In the genomic region with DNA sequence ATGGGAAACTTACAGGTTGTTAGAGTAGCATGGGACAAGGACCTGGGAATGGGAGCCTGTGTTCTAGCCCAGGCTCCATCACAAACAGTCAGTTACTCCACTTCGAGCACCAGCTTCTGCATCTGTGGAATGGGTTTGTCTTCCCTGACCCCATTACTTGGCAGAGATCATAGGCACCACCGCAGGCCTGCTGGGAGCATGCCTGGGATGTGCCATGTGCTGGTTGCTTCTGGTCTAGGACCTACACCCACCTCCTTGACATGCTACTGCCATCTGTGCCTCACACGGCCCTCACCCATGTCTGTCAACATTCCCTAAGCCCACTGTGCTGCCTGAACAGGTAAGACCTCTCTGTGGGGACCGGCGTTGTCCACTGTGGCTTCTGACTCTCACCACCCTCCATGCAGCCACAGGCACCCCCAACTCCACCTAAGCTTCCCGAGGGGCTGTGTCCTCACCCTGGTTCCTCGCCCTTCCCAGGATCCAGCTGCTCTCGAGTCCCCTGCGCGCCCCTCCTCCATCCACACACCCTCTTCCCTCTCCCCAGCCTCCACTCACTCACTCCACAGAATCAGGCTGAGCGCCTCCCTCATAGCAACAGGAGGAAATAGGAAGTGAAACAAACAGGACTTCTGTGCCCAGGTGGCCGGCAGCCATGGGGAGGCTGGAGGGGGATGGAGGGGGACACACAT, we compare ENCODE assay signal across 1 cellular context.
TF ChIP-seq lines count a peak whose summit lies in the region.

No MANE protein-coding gene starts in this region.

TF ChIP-seq in WTC11, 78 proteins besides CTCF, POLR2A, EP300 and RAD21 (continued from another document):
- TF ChIP-seq, protein P1, sequence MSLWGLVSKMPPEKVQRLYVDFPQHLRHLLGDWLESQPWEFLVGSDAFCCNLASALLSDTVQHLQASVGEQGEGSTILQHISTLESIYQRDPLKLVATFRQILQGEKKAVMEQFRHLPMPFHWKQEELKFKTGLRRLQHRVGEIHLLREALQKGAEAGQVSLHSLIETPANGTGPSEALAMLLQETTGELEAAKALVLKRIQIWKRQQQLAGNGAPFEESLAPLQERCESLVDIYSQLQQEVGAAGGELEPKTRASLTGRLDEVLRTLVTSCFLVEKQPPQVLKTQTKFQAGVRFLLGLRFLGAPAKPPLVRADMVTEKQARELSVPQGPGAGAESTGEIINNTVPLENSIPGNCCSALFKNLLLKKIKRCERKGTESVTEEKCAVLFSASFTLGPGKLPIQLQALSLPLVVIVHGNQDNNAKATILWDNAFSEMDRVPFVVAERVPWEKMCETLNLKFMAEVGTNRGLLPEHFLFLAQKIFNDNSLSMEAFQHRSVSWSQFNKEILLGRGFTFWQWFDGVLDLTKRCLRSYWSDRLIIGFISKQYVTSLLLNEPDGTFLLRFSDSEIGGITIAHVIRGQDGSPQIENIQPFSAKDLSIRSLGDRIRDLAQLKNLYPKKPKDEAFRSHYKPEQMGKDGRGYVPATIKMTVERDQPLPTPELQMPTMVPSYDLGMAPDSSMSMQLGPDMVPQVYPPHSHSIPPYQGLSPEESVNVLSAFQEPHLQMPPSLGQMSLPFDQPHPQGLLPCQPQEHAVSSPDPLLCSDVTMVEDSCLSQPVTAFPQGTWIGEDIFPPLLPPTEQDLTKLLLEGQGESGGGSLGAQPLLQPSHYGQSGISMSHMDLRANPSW (CRISPR knock-in tag; conservative IDR thresholded peaks at IDR 0.05; ENCODE audit: low read depth) = no peak; the same call in 1 of the 2 replicates
- TF ChIP-seq CBFB (CRISPR knock-in tag; IDR thresholded peaks at IDR 0.05; ENCODE audit: low read depth) = 0 out of 2 replicates have a peak, but pooled peaks have one; percentile 83
- no peak for TF ChIP-seq CDX4 (CRISPR knock-in tag; IDR thresholded peaks at IDR 0.05; ENCODE audit: borderline replicate concordance)
- TF ChIP-seq FOXP4 (CRISPR knock-in tag; IDR thresholded peaks at IDR 0.05) = peak; percentile 57; the same call in 1 of the 2 replicates
- TF ChIP-seq E2F1 (CRISPR knock-in tag; IDR thresholded peaks at IDR 0.05) = peak; percentile 59; the same call in 1 of the 2 replicates
- TF ChIP-seq OVOL2 (CRISPR knock-in tag; IDR thresholded peaks at IDR 0.05; ENCODE audit: borderline replicate concordance) = no peak
- peak; percentile 52; the same call in 1 of the 2 replicates for TF ChIP-seq PRDM15 (CRISPR knock-in tag; IDR thresholded peaks at IDR 0.05)
- 0 out of 2 replicates have a peak, but pooled peaks have one; percentile 27 for TF ChIP-seq KAT7 (CRISPR knock-in tag; IDR thresholded peaks at IDR 0.05; ENCODE audit: borderline replicate concordance)
- TF ChIP-seq, protein P2, sequence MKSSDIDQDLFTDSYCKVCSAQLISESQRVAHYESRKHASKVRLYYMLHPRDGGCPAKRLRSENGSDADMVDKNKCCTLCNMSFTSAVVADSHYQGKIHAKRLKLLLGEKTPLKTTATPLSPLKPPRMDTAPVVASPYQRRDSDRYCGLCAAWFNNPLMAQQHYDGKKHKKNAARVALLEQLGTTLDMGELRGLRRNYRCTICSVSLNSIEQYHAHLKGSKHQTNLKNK (CRISPR knock-in tag; IDR thresholded peaks at IDR 0.05) = no peak; the same call in none of the 2 replicates
- TF ChIP-seq, protein P3, sequence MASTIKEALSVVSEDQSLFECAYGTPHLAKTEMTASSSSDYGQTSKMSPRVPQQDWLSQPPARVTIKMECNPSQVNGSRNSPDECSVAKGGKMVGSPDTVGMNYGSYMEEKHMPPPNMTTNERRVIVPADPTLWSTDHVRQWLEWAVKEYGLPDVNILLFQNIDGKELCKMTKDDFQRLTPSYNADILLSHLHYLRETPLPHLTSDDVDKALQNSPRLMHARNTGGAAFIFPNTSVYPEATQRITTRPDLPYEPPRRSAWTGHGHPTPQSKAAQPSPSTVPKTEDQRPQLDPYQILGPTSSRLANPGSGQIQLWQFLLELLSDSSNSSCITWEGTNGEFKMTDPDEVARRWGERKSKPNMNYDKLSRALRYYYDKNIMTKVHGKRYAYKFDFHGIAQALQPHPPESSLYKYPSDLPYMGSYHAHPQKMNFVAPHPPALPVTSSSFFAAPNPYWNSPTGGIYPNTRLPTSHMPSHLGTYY (CRISPR knock-in tag; IDR thresholded peaks at IDR 0.05) = no peak
- TF ChIP-seq NFATC4 (CRISPR knock-in tag; IDR thresholded peaks at IDR 0.05) = 0 out of 2 replicates have a peak, but pooled peaks have one; percentile 7
- 0 out of 2 replicates have a peak, but pooled peaks have one; percentile 63 for TF ChIP-seq ESRRA (CRISPR knock-in tag; IDR thresholded peaks at IDR 0.05; ENCODE audit: borderline replicate concordance)
- peak; percentile 65; the same call in 1 of the 2 replicates for TF ChIP-seq ZNF138 (CRISPR knock-in tag; conservative IDR thresholded peaks at IDR 0.05)
- no peak for TF ChIP-seq SMAD3 (CRISPR knock-in tag; IDR thresholded peaks at IDR 0.05; ENCODE audit: borderline replicate concordance)
- peak; percentile 9; the same call in 1 of the 2 replicates for TF ChIP-seq FOXK1 (CRISPR knock-in tag; IDR thresholded peaks at IDR 0.05)
- TF ChIP-seq ZNF263 (CRISPR knock-in tag; IDR thresholded peaks at IDR 0.05; ENCODE audit: low read depth) = no peak
